ENCODE assay signal across 1 cellular context in genomic region chr19:56974554-56975207, GRCh38.
TF ChIP-seq lines count a peak whose summit lies in the region.

No MANE protein-coding gene starts in this region.

TF ChIP-seq in HepG2, 621 proteins besides CTCF, POLR2A, EP300 and RAD21 (continued from another document and continues in another):
- TF ChIP-seq MYPOP (CRISPR knock-in tag; IDR thresholded peaks at IDR 0.05): no peak
- TF ChIP-seq TMF1 (CRISPR knock-in tag; IDR thresholded peaks at IDR 0.05; ENCODE audit: low read depth): no peak
- no peak for TF ChIP-seq ZBTB37 (CRISPR knock-in tag; IDR thresholded peaks at IDR 0.05)
- peak; percentile 84 for TF ChIP-seq CREM (IDR thresholded peaks at IDR 0.05)
- no peak for TF ChIP-seq CREM (CRISPR knock-in tag; IDR thresholded peaks at IDR 0.05)
- 0 out of 2 replicates have a peak, but pooled peaks have one; percentile 46 for TF ChIP-seq GATAD1 (CRISPR knock-in tag; IDR thresholded peaks at IDR 0.05)
- TF ChIP-seq RARA (CRISPR knock-in tag; IDR thresholded peaks at IDR 0.05): peak; percentile 95
- TF ChIP-seq NFYC (CRISPR knock-in tag; IDR thresholded peaks at IDR 0.05): peak; percentile 25; the same call in 1 of the 2 replicates
- TF ChIP-seq ZBTB1 (CRISPR knock-in tag; IDR thresholded peaks at IDR 0.05; ENCODE audit: borderline replicate concordance): no peak
- no peak for TF ChIP-seq ZNF790 (CRISPR knock-in tag; IDR thresholded peaks at IDR 0.05; ENCODE audit: borderline replicate concordance)
- TF ChIP-seq HNF1B (CRISPR knock-in tag; IDR thresholded peaks at IDR 0.05): peak; percentile 43; the same call in 1 of the 2 replicates
- TF ChIP-seq FOXJ3 (CRISPR knock-in tag; IDR thresholded peaks at IDR 0.05; ENCODE audit: borderline replicate concordance): peak; percentile 56; the same call in 1 of the 2 replicates
- TF ChIP-seq ADNP (CRISPR knock-in tag; IDR thresholded peaks at IDR 0.05): peak; percentile 23; the same call in 1 of the 2 replicates
- peak; percentile 83 for TF ChIP-seq MED8 (CRISPR knock-in tag; IDR thresholded peaks at IDR 0.05; ENCODE audit: insufficient replicate concordance)
- TF ChIP-seq MED1 (CRISPR knock-in tag; IDR thresholded peaks at IDR 0.05): peak; percentile 98
- no peak for TF ChIP-seq ZNF841 (CRISPR knock-in tag; IDR thresholded peaks at IDR 0.05; ENCODE audit: borderline replicate concordance)
- TF ChIP-seq CBX1 (IDR thresholded peaks at IDR 0.05; ENCODE audit: low read depth): peak; percentile 18
- peak; percentile 57 for TF ChIP-seq ZNF264 (CRISPR knock-in tag; IDR thresholded peaks at IDR 0.05)
- TF ChIP-seq ZFP91 (CRISPR knock-in tag; IDR thresholded peaks at IDR 0.05; ENCODE audit: borderline replicate concordance): no peak
- TF ChIP-seq POGZ (CRISPR knock-in tag; IDR thresholded peaks at IDR 0.05): 0 out of 2 replicates have a peak, but pooled peaks have one; percentile 13
- peak; percentile 55 for TF ChIP-seq ERF (CRISPR knock-in tag; IDR thresholded peaks at IDR 0.05)
- TF ChIP-seq ZNF337 (CRISPR knock-in tag; IDR thresholded peaks at IDR 0.05; ENCODE audit: borderline replicate concordance, low read depth): peak; percentile 16; the same call in 1 of the 2 replicates
- peak; percentile 60; the same call in 1 of the 2 replicates for TF ChIP-seq ZBTB38 (CRISPR knock-in tag; IDR thresholded peaks at IDR 0.05)
- TF ChIP-seq HHEX (CRISPR knock-in tag; IDR thresholded peaks at IDR 0.05): peak; percentile 67
- no peak for TF ChIP-seq POLR2AphosphoS2 (IDR thresholded peaks at IDR 0.05; ENCODE audit: low read depth, low read length)
- peak; percentile 77 for TF ChIP-seq SKIL (CRISPR knock-in tag; IDR thresholded peaks at IDR 0.05; ENCODE audit: borderline replicate concordance)
- peak; percentile 56; the same call in 1 of the 2 replicates for TF ChIP-seq ZNF574 (CRISPR knock-in tag; IDR thresholded peaks at IDR 0.05)
- TF ChIP-seq ZNF24 (IDR thresholded peaks at IDR 0.05): 0 out of 2 replicates have a peak, but pooled peaks have one; percentile 11
- TF ChIP-seq TFE3 (CRISPR knock-in tag; IDR thresholded peaks at IDR 0.05): peak; percentile 78; the same call in 1 of the 2 replicates
- TF ChIP-seq MBNL3 (CRISPR knock-in tag; conservative IDR thresholded peaks at IDR 0.05): 0 out of 2 replicates have a peak, but pooled peaks have one; percentile 23
- TF ChIP-seq ELF3 (CRISPR knock-in tag; IDR thresholded peaks at IDR 0.05): peak; percentile 58
- no peak for TF ChIP-seq GLI4 (CRISPR knock-in tag; IDR thresholded peaks at IDR 0.05; ENCODE audit: borderline replicate concordance)
- no peak for TF ChIP-seq RFXANK (CRISPR knock-in tag; IDR thresholded peaks at IDR 0.05)
- peak; percentile 59; the same call in 1 of the 2 replicates for TF ChIP-seq SMAD3 (CRISPR knock-in tag; IDR thresholded peaks at IDR 0.05)
- 0 out of 2 replicates have a peak, but pooled peaks have one; percentile 54 for TF ChIP-seq EED (CRISPR knock-in tag; IDR thresholded peaks at IDR 0.05)
- no peak for TF ChIP-seq SMARCE1 (IDR thresholded peaks at IDR 0.05; ENCODE audit: borderline replicate concordance)
- TF ChIP-seq ZBTB40 (IDR thresholded peaks at IDR 0.05): no peak
- TF ChIP-seq ZBTB40 (CRISPR knock-in tag; IDR thresholded peaks at IDR 0.05): peak; percentile 32; the same call in 1 of the 2 replicates
- TF ChIP-seq ZNF782 (CRISPR knock-in tag; IDR thresholded peaks at IDR 0.05; ENCODE audit: borderline replicate concordance): no peak
- peak; percentile 97 for TF ChIP-seq SSRP1 (CRISPR knock-in tag; IDR thresholded peaks at IDR 0.05)
- TF ChIP-seq RFXAP (CRISPR knock-in tag; IDR thresholded peaks at IDR 0.05; ENCODE audit: borderline replicate concordance): peak; percentile 61; the same call in 1 of the 2 replicates
